ENCODE assay signal across 8 cellular contexts in genomic region chr10:77756319-77757232, GRCh38.
DNase-seq lines count a peak whose midpoint lies in the region; ATAC-seq, FAIRE-seq and TF ChIP-seq lines count a peak whose summit lies in the region.

No MANE protein-coding gene starts in this region.

- POLR2A ChIA-PET in A549 (lab: Yijun Ruan, JAX): no interaction called here

- peak; percentile 77 for TF ChIP-seq CTCF in A549 (IDR thresholded peaks at IDR 0.05)
- TF ChIP-seq CTCF in fibroblast of the aortic adventitia (IDR thresholded peaks at IDR 0.05; ENCODE audit: insufficient read depth, low read length): peak; percentile 82
- peak in 3 of 4 experiments; percentile 21 to 44 (median 39) for TF ChIP-seq CTCF in prostate gland (IDR thresholded peaks at IDR 0.05)

- H3K4me1 ChIP-seq in A549: peaks cover 3% of the 10 kb centered on the region; the same call in 1 of the 3 replicates
- H3K4me1 ChIP-seq in prostate gland (replicated peaks): no peaks in the 10 kb centered on the region
- no peaks in the 10 kb centered on the region for H3K4me1 ChIP-seq in aorta (ENCODE audit: control insufficient read depth in 1 of 2, insufficient read depth in 2 of 2, low read length in 2 of 2)

- TF ChIP-seq POLR2A in A549 (IDR thresholded peaks at IDR 0.05; ENCODE audit: low read length): no peak
- TF ChIP-seq POLR2A in prostate gland (IDR thresholded peaks at IDR 0.05): no peak

- H3K9me3 ChIP-seq in A549 (no peaks in the 10 kb centered on the region), prostate gland (no peaks in the 10 kb centered on the region), aorta (ENCODE audit: control insufficient read depth, low read length) (no peaks in the 10 kb centered on the region)

- H3K27ac ChIP-seq in A549 (no peak overlapping the region), prostate gland (no peak overlapping the region), aorta (ENCODE audit: low read depth in 1 of 2, low read length in 2 of 2) (no peak overlapping the region)

- intact Hi-C loops in prostate gland (cut with DNase I): loop anchor here (2.0 kb wide), 1 partner anchor 38 kb away; no protein-coding TSS in a partner anchor
- intact Hi-C loops in aorta (cut with DNase I): loop anchor here (2.0 to 5.0 kb wide), 3 partner anchors 38 to 584 kb away; no protein-coding TSS in a partner anchor

- peak; percentile 79 to 91 for TF ChIP-seq RAD21 in A549 (conservative IDR thresholded peaks at IDR 0.05 in 1 of 2, IDR thresholded peaks at IDR 0.05 in 1 of 2)

- H3K36me3 ChIP-seq in prostate gland (no peaks in the 10 kb centered on the region), aorta (ENCODE audit: control insufficient read depth in 1 of 2, insufficient read depth in 2 of 2, low read length in 1 of 2) (no peaks in the 10 kb centered on the region)

- CTCF ChIA-PET in A549 (lab: Yijun Ruan, JAX): interaction anchor here (0.6 to 2.1 kb wide), 16 partner anchors 9 to 593 kb away, joined by 3 to 9 read pairs (median 4); no protein-coding TSS in a partner anchor

- H3K4me2 ChIP-seq in A549: peak overlapping the region; percentile 41

- no peak for FAIRE-seq in A549 (lab: Jason Lieb, UNC)

- DNase-seq in A549 (ENCODE audit: low read depth in 1 of 2, low spot score in 1 of 2): peak; percentile 66 to 68
- peak; percentile 85 for DNase-seq in ELR (ENCODE audit: low read depth)
- peak; percentile 12 for DNase-seq in LoVo (ENCODE audit: low spot score)
- DNase-seq in fibroblast of the aortic adventitia (ENCODE audit: low read depth): peak; percentile 80
- no peak for DNase-seq in prostate gland (ENCODE audit: low spot score)
- no peak for DNase-seq in aorta

- H3K27me3 ChIP-seq in prostate gland (replicated peaks; ENCODE audit: insufficient read depth): no peaks in the 10 kb centered on the region
- no peaks in the 10 kb centered on the region for H3K27me3 ChIP-seq in aorta (ENCODE audit: control insufficient read depth in 1 of 2, insufficient read depth in 2 of 2, low read length in 1 of 2)

- 13% methylated on average over 12 of the region's 12 CpGs for WGBS in A549 (ENCODE audit: missing lambda C conversion rate)
- 40% methylated on average over 12 of the region's 12 CpGs for WGBS in prostate gland
- WGBS in aorta, 2 donors: 28 to 31% methylated on average over 12 of the region's 12 CpGs

- no peak for TF ChIP-seq EP300 in A549 (IDR thresholded peaks at IDR 0.05)

- peak; percentile 96 to 98 for ATAC-seq in A549
- peak; percentile 98 for ATAC-seq in SK-N-SH treated with all-trans-retinoic acid at 6 μM for 48 hours
- no peak for ATAC-seq in GM21447 (IDR thresholded peaks at IDR 0.05; ENCODE audit: unreplicated experiment)
- no peak for ATAC-seq in aorta (ENCODE audit: low FRiP score)

- H3K4me3 ChIP-seq in A549 (no peak overlapping the region), fibroblast of the aortic adventitia (ENCODE audit: low read depth, low read length) (no peak overlapping the region), prostate gland (no peak overlapping the region), aorta (ENCODE audit: low read length in 2 of 2) (no peak overlapping the region)

TF ChIP-seq in A549, 52 proteins besides CTCF, POLR2A, EP300 and RAD21:
- TF ChIP-seq HMGXB4 (CRISPR knock-in tag; IDR thresholded peaks at IDR 0.05; ENCODE audit: borderline replicate concordance) (no peak), SMC3 (IDR thresholded peaks at IDR 0.05) (peak; percentile 54), E2F6 (IDR thresholded peaks at IDR 0.05; ENCODE audit: borderline replicate concordance, low read depth) (no peak)

TF ChIP-seq in SK-N-SH treated with all-trans-retinoic acid at 6 μM for 48 hours, 23 proteins besides CTCF, POLR2A, EP300 and RAD21:
- no peak for TF ChIP-seq ZNF70 (CRISPR knock-in tag; IDR thresholded peaks at IDR 0.05)
- no peak for TF ChIP-seq ZC3H10 (CRISPR knock-in tag; IDR thresholded peaks at IDR 0.05)
- no peak for TF ChIP-seq SNAI2 (CRISPR knock-in tag; IDR thresholded peaks at IDR 0.05)
- TF ChIP-seq POU6F1 (CRISPR knock-in tag; IDR thresholded peaks at IDR 0.05; ENCODE audit: borderline replicate concordance, low read depth): no peak
- no peak for TF ChIP-seq ZNF565 (CRISPR knock-in tag; conservative IDR thresholded peaks at IDR 0.05; ENCODE audit: low read depth)
- TF ChIP-seq CREB5 (CRISPR knock-in tag; IDR thresholded peaks at IDR 0.05; ENCODE audit: low read depth): no peak
- no peak for TF ChIP-seq ZFP30 (CRISPR knock-in tag; IDR thresholded peaks at IDR 0.05)
- no peak for TF ChIP-seq TOX (CRISPR knock-in tag; IDR thresholded peaks at IDR 0.05; ENCODE audit: borderline replicate concordance)
- no peak for TF ChIP-seq RARB (CRISPR knock-in tag; IDR thresholded peaks at IDR 0.05)
- no peak for TF ChIP-seq ZNF8 (CRISPR knock-in tag; IDR thresholded peaks at IDR 0.05)
- no peak for TF ChIP-seq ARNTL (CRISPR knock-in tag; IDR thresholded peaks at IDR 0.05; ENCODE audit: borderline replicate concordance, low read depth)
- TF ChIP-seq OSR1 (CRISPR knock-in tag; IDR thresholded peaks at IDR 0.05): no peak
- no peak for TF ChIP-seq ISL1 (CRISPR knock-in tag; IDR thresholded peaks at IDR 0.05)
- TF ChIP-seq TSHZ2 (CRISPR knock-in tag; IDR thresholded peaks at IDR 0.05): no peak
- no peak for TF ChIP-seq ESRRG (CRISPR knock-in tag; IDR thresholded peaks at IDR 0.05)
- TF ChIP-seq PATZ1 (CRISPR knock-in tag; IDR thresholded peaks at IDR 0.05; ENCODE audit: borderline replicate concordance): no peak

Comparison
In these comparisons a context has a peak if more than half of its experiments do, and no peak if none do; other contexts are left out.
1. ATAC-seq: peak in A549 (2 of 2) and SK-N-SH treated with all-trans-retinoic acid at 6 μM for 48 hours (single experiment); none in GM21447 (single experiment) and aorta (single experiment).
2. DNase-seq: peak in A549 (2 of 2), ELR (single experiment), LoVo (single experiment) and fibroblast of the aortic adventitia (single experiment); none in prostate gland (single experiment) and aorta (0 of 2).
3. Peak in every context shown above with its lines, with median percentiles within 50 percentile points of each other: CTCF ChIP-seq.